8 cellular contexts compared by ENCODE assay signal in the genomic region with DNA sequence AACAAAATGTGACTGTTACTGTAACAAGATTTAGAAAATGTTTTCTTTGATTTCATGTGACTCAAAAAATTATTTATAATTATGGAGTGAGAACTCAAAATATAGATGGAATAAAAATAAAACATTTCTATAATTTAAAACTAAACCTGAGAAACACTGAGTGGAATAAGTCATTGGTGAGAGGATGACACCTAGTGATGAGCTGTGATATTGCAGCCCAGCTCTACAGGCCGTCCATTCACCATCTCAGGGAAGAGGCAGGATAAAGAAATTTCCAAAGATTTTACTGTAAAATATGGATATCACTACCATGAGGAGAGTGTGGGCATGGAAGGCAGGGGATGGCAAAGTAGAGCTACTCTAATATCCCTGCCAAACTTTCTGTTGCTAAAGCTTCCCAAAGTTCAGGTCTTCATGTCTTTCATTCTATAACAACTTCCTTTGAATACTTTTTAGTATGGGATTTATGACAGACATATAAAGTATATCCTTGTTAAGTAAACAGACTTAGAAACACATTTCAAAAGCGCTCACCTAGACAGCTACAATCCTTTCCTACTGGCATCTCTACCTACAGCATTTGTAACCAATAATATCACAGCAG.
DNase-seq lines count a peak whose midpoint lies in the region; ATAC-seq and TF ChIP-seq lines count a peak whose summit lies in the region.

No MANE protein-coding gene starts in this region.

- TF ChIP-seq CTCF in Calu3 (IDR thresholded peaks at IDR 0.05; ENCODE audit: unreplicated experiment) (no peak), body of pancreas (IDR thresholded peaks at IDR 0.05) (peak in 6 of 7 experiments; percentile 24 to 58 (median 38))

- 88 to 98% methylated on average over 2 of the region's 2 CpGs for WGBS in body of pancreas, 2 donors

- H3K27me3 Mint-ChIP-seq in Calu3 (ENCODE audit: unreplicated experiment), result peaks cover 16% of the 10 kb centered on the region

- intact Hi-C loops in Calu3 (cut with micrococcal nuclease; ENCODE audit: unreplicated experiment), result loop anchor here (5.0 kb wide), 2 partner anchors 403 to 413 kb away; no protein-coding TSS in a partner anchor
- intact Hi-C loops in body of pancreas (cut with DNase I), result no loop called here

- no peaks in the 10 kb centered on the region for H3K36me3 ChIP-seq in body of pancreas (replicated peaks in 1 of 2; ENCODE audit: insufficient read depth in 1 of 2, low read depth in 2 of 2)

- H3K36me3 Mint-ChIP-seq in Calu3 (ENCODE audit: insufficient read depth, unreplicated experiment), result peaks cover 4% of the 10 kb centered on the region

- no TSS peak for BruUV-seq in Calu3 (replicated peaks; lab: Mats Ljungman, UMichigan)

- DNase-seq in Calu3 (peak; percentile 19), body of pancreas (peak in 3 of 4 donors; percentile 9 to 35 (median 13)), myocyte (ENCODE audit: low read depth) (peak; percentile 14), NCI-H2227 (lab: John Stamatoyannopoulos, UW; ENCODE audit: unreplicated experiment) (no peak), activated gamma-delta T cell (lab: John Stamatoyannopoulos, UW) (no peak)
- peak; percentile 10 for DNase-seq in Jurkat, Clone E6-1 (ENCODE audit: low read depth, low spot score)

- H3K27ac ChIP-seq in body of pancreas, result no peak overlapping the region

- H3K4me1 ChIP-seq in body of pancreas, result peaks cover 12% of the 10 kb centered on the region

- peaks cover 5% of the 10 kb centered on the region for H3K9me3 Mint-ChIP-seq in Calu3 (ENCODE audit: low read depth, unreplicated experiment)

- CTCF ChIA-PET in Calu3 (lab: Charles Lee), result interaction anchor here (1.9 kb wide), 1 partner anchor 406 kb away, joined by 5 read pairs; no protein-coding TSS in a partner anchor

- H3K4me1 Mint-ChIP-seq in Calu3 (ENCODE audit: low read depth, unreplicated experiment), result peaks cover 10% of the 10 kb centered on the region

- no peak overlapping the region for H3K4me3 ChIP-seq in Jurkat, Clone E6-1 (ENCODE audit: low read length)
- no peak overlapping the region for H3K4me3 ChIP-seq in body of pancreas

- no peak for ATAC-seq in body of pancreas
- no peak for ATAC-seq in GM18498 (IDR thresholded peaks at IDR 0.05; ENCODE audit: unreplicated experiment)
- no peak for ATAC-seq in GM18520 (IDR thresholded peaks at IDR 0.05; ENCODE audit: unreplicated experiment)

- peaks cover 0 to 12% (median 0%) of the 10 kb centered on the region in 3 donors for H3K9me3 ChIP-seq in body of pancreas

- no peaks in the 10 kb centered on the region for H3K27me3 ChIP-seq in body of pancreas

- no peak overlapping the region for H3K27ac Mint-ChIP-seq in Calu3 (ENCODE audit: unreplicated experiment)

- TF ChIP-seq POLR2A in body of pancreas (IDR thresholded peaks at IDR 0.05), result no peak

- H3K4me3 Mint-ChIP-seq in Calu3 (ENCODE audit: low read depth, unreplicated experiment), result no peak overlapping the region

Comparison
In these comparisons a context has a peak if more than half of its experiments do, and no peak if none do; other contexts are left out.
1. DNase-seq: peak in Calu3 (single experiment), Jurkat, Clone E6-1 (single experiment), body of pancreas (3 of 4) and myocyte (single experiment); none in NCI-H2227 (single experiment) and activated gamma-delta T cell (single experiment).